21 cellular contexts compared by ENCODE assay signal in genomic region chr7:2010101-2010500, GRCh38.
DNase-seq lines count a peak whose midpoint lies in the region; ATAC-seq, FAIRE-seq and TF ChIP-seq lines count a peak whose summit lies in the region.
"Had no signal": no experiment of that assay in that cellular context is flagged by ENCODE, and none has a peak within 500 bp of the region (broad histone marks: within the 10 kb centered on the region; RNA-seq: fewer than 3 reads in every experiment).

No MANE protein-coding gene starts in this region.

- no peak for ATAC-seq in sciatic nerve
- ATAC-seq: CD8-positive, alpha-beta T cell had no signal

- H3K27ac Mint-ChIP-seq in brain (peak overlapping the region in 4 of 5 experiments; percentile 59 to 91 (median 80)), osteocyte (ENCODE audit: unreplicated experiment) (no peak overlapping the region)
- H3K27ac Mint-ChIP-seq in activated T-helper 2 cell treated with anti-CD3 and anti-CD28 coated beads, Interferon-gamma antibody, Interleukin-2, Interleukin-4, amounts not matched to agents 10 μg/mL and 5 μg/mL and 100 μg/mL, durations not matched to agents 14 hours and 24 hours and 36 hours: no peak overlapping the region
- H3K27ac Mint-ChIP-seq: CD8-positive, alpha-beta T cell had no signal

- H3K4me3 ChIP-seq in left ventricle myocardium inferior: no peak overlapping the region
- H3K4me3 ChIP-seq: esophagus squamous epithelium, tibial artery had no signal

- no peak for FAIRE-seq in D721Med (lab: Jason Lieb, UNC)
- FAIRE-seq: colon, frontal cortex, G401.6, keratinocyte had no signal

- peak overlapping the region; percentile 91 for H3K27ac ChIP-seq in left ventricle myocardium inferior (replicated peaks)
- H3K27ac ChIP-seq: esophagus squamous epithelium, tibial artery had no signal

- H3K4me1 ChIP-seq in left ventricle myocardium inferior: peaks cover 53% of the 10 kb centered on the region
- H3K4me1 ChIP-seq: esophagus squamous epithelium, tibial artery had no signal

- peaks cover 4% of the 10 kb centered on the region for H3K36me3 Mint-ChIP-seq in brain
- no peaks in the 10 kb centered on the region for H3K36me3 Mint-ChIP-seq in activated T-helper 2 cell treated with anti-CD3 and anti-CD28 coated beads, Interferon-gamma antibody, Interleukin-2, Interleukin-4, amounts not matched to agents 10 μg/mL and 5 μg/mL and 100 μg/mL, durations not matched to agents 14 hours and 24 hours and 36 hours (ENCODE audit: low read depth)
- H3K36me3 Mint-ChIP-seq in osteocyte (ENCODE audit: unreplicated experiment): peaks cover 10% of the 10 kb centered on the region

- intact Hi-C loops in left ventricle myocardium inferior (cut with micrococcal nuclease): no loop called here
- intact Hi-C loops in sciatic nerve (cut with DNase I): no loop called here
- intact Hi-C loops in activated T-helper 2 cell treated with anti-CD3 and anti-CD28 coated beads, Interferon-gamma antibody, Interleukin-2, Interleukin-4, amounts not matched to agents 10 μg/mL and 5 μg/mL and 100 μg/mL, durations not matched to agents 14 hours and 24 hours and 36 hours (cut with micrococcal nuclease): no loop called here

- H3K9me3 Mint-ChIP-seq in brain: no peaks in the 10 kb centered on the region
- no peaks in the 10 kb centered on the region for H3K9me3 Mint-ChIP-seq in activated T-helper 2 cell treated with anti-CD3 and anti-CD28 coated beads, Interferon-gamma antibody, Interleukin-2, Interleukin-4, amounts not matched to agents 10 μg/mL and 5 μg/mL and 100 μg/mL, durations not matched to agents 14 hours and 24 hours and 36 hours
- H3K9me3 Mint-ChIP-seq in osteocyte (ENCODE audit: unreplicated experiment): no peaks in the 10 kb centered on the region
- H3K9me3 Mint-ChIP-seq: CD8-positive, alpha-beta T cell had no signal

- no peaks in the 10 kb centered on the region for H3K9me3 ChIP-seq in left ventricle myocardium inferior (replicated peaks)
- H3K9me3 ChIP-seq: esophagus squamous epithelium, tibial artery had no signal

- H3K27me3 Mint-ChIP-seq in brain: no peaks in the 10 kb centered on the region
- H3K27me3 Mint-ChIP-seq in activated T-helper 2 cell treated with anti-CD3 and anti-CD28 coated beads, Interferon-gamma antibody, Interleukin-2, Interleukin-4, amounts not matched to agents 10 μg/mL and 5 μg/mL and 100 μg/mL, durations not matched to agents 14 hours and 24 hours and 36 hours (ENCODE audit: low read depth): no peaks in the 10 kb centered on the region
- H3K27me3 Mint-ChIP-seq in osteocyte (ENCODE audit: unreplicated experiment): no peaks in the 10 kb centered on the region

- H3K4me1 Mint-ChIP-seq in brain (peaks cover 53% of the 10 kb centered on the region), osteocyte (ENCODE audit: unreplicated experiment) (peaks cover 15% of the 10 kb centered on the region)
- no peaks in the 10 kb centered on the region for H3K4me1 Mint-ChIP-seq in activated T-helper 2 cell treated with anti-CD3 and anti-CD28 coated beads, Interferon-gamma antibody, Interleukin-2, Interleukin-4, amounts not matched to agents 10 μg/mL and 5 μg/mL and 100 μg/mL, durations not matched to agents 14 hours and 24 hours and 36 hours (ENCODE audit: low read depth)

- no peak overlapping the region for H3K4me3 Mint-ChIP-seq in brain
- no peak overlapping the region for H3K4me3 Mint-ChIP-seq in activated T-helper 2 cell treated with anti-CD3 and anti-CD28 coated beads, Interferon-gamma antibody, Interleukin-2, Interleukin-4, amounts not matched to agents 10 μg/mL and 5 μg/mL and 100 μg/mL, durations not matched to agents 14 hours and 24 hours and 36 hours (ENCODE audit: low read depth)
- H3K4me3 Mint-ChIP-seq in osteocyte (ENCODE audit: unreplicated experiment): no peak overlapping the region
- H3K4me3 Mint-ChIP-seq: CD8-positive, alpha-beta T cell had no signal

- peaks cover 4% of the 10 kb centered on the region for H3K36me3 ChIP-seq in left ventricle myocardium inferior

- no peaks in the 10 kb centered on the region for H3K27me3 ChIP-seq in left ventricle myocardium inferior (ENCODE audit: low read depth)
- H3K27me3 ChIP-seq: esophagus squamous epithelium, tibial artery had no signal

- TF ChIP-seq CTCF in D721Med (IDR thresholded peaks at IDR 0.05; ENCODE audit: insufficient read depth, missing control alignments) (no peak), brain (conservative IDR thresholded peaks at IDR 0.05) (no peak), left ventricle myocardium inferior (IDR thresholded peaks at IDR 0.05; ENCODE audit: borderline replicate concordance) (no peak), osteocyte (IDR thresholded peaks at IDR 0.05) (no peak)

- DNase-seq in D721Med (ENCODE audit: insufficient read length, low spot score) (peak; percentile 3), left ventricle myocardium inferior (peak; percentile 15), sciatic nerve (ENCODE audit: low spot score) (peak; percentile 27), activated gamma-delta T cell (lab: John Stamatoyannopoulos, UW) (no peak), osteocyte (ENCODE audit: extremely low spot score, unreplicated experiment) (no peak)
- DNase-seq in activated T-helper 2 cell treated with anti-CD3 and anti-CD28 coated beads, Interferon-gamma antibody, Interleukin-2, Interleukin-4, amounts not matched to agents 10 μg/mL and 5 μg/mL and 100 μg/mL, durations not matched to agents 14 hours and 24 hours and 36 hours (ENCODE audit: low spot score): no peak
- DNase-seq: activated CD4-positive, alpha-beta T cell treated with anti-CD3 and anti-CD28 coated beads, Interleukin-2, amount 50 U/mL, for 1 hour; DMS53; esophagus squamous epithelium; NCI-H1105; NCI-H2029; NCI-H226; stimulated activated naive CD4-positive, alpha-beta T cell treated with Interleukin-2 at 50 U/mL for 16 hours; T-helper 9 cell had no signal

Comparison
In these comparisons a context has a peak if more than half of its experiments do, and no peak if none do; other contexts are left out.
1. DNase-seq: peak in D721Med (single experiment), left ventricle myocardium inferior (single experiment) and sciatic nerve (single experiment); none in activated T-helper 2 cell treated with anti-CD3 and anti-CD28 coated beads, Interferon-gamma antibody, Interleukin-2, Interleukin-4, amounts not matched to agents 10 μg/mL and 5 μg/mL and 100 μg/mL, durations not matched to agents 14 hours and 24 hours and 36 hours (single experiment), activated gamma-delta T cell (single experiment) and osteocyte (single experiment).
2. H3K27ac Mint-ChIP-seq: peak in brain (4 of 5); none in activated T-helper 2 cell treated with anti-CD3 and anti-CD28 coated beads, Interferon-gamma antibody, Interleukin-2, Interleukin-4, amounts not matched to agents 10 μg/mL and 5 μg/mL and 100 μg/mL, durations not matched to agents 14 hours and 24 hours and 36 hours (single experiment) and osteocyte (single experiment).